In genomic region chr10:70917635-70918034, GRCh38 we compare ENCODE assay signal across 17 cellular contexts.
"Had no signal": no experiment of that assay in that cellular context is flagged by ENCODE, and none has a peak within 500 bp of the region (broad histone marks: within the 10 kb centered on the region; RNA-seq: fewer than 3 reads in every experiment).

No MANE protein-coding gene starts in this region.

- H3K27ac ChIP-seq: left lung, lower lobe of right lung, prostate gland, right lobe of liver, stomach, tibial artery had no signal

- H3K27me3 ChIP-seq: right lobe of liver had no signal

- ATAC-seq: left lung; lower lobe of right lung; natural killer cell treated with Interleukin-12 subunit alpha and Interleukin-12 subunit beta and Interleukin-15 and Interleukin-18, amount 100 ng/mL, for 72 hours; right lobe of liver; stimulated activated effector memory CD8-positive, alpha-beta T cell treated with anti-CD3 and anti-CD28 coated beads, Interleukin-12 subunit alpha, Interleukin-12 subunit beta, amount 100 ng/mL, for 72 hours had no signal

- H3K4me1 ChIP-seq: left lung, lower lobe of right lung, prostate gland, right lobe of liver, stomach, tibial artery had no signal

- H3K4me3 ChIP-seq: left lung, lower lobe of right lung, prostate gland, right lobe of liver, stomach, tibial artery had no signal

- FAIRE-seq: frontal cortex, keratinocyte, small intestine had no signal

- DNase-seq: cortex of kidney; lower lobe of right lung; naive B cell; small intestine; stimulated activated CD4-positive, alpha-beta T cell treated with anti-CD3 and anti-CD28 coated beads, Interleukin-12 subunit alpha, Interleukin-12 subunit beta, amount 100 ng/mL, for 4 hours; stimulated activated CD4-positive, alpha-beta T cell treated with anti-CD3 and anti-CD28 coated beads, Interleukin-1b, Interleukin-23, amount 100 ng/mL, for 48 hours; stimulated activated CD4-positive, alpha-beta T cell treated with anti-CD3 and anti-CD28 coated beads, Interleukin-4, amount 100 ng/mL, for 1 hour; stimulated activated naive CD4-positive, alpha-beta T cell treated with Interleukin-2 at 50 U/mL for 16 hours; stomach; tibial artery had no signal

- H3K9me3 ChIP-seq: left lung, lower lobe of right lung, prostate gland, right lobe of liver, stomach, tibial artery had no signal

- H3K36me3 ChIP-seq: left lung, lower lobe of right lung, prostate gland, right lobe of liver, stomach, tibial artery had no signal
